ENCODE assay signal across 32 cellular contexts in genomic region chr19:29628661-29629385, GRCh38.
"Had no signal": no experiment of that assay in that cellular context is flagged by ENCODE, and none has a peak within 500 bp of the region (broad histone marks: within the 10 kb centered on the region; RNA-seq: fewer than 3 reads in every experiment).

No MANE protein-coding gene starts in this region.

- FAIRE-seq: urothelium cell line had no signal

- H3K27me3 ChIP-seq: hepatocyte, neural progenitor cell, neutrophil, tibial nerve, upper lobe of left lung had no signal

- H2AFZ ChIP-seq: hepatocyte, neural progenitor cell, parathyroid adenoma had no signal

- H3K9me3 ChIP-seq: neutrophil, prostate gland, upper lobe of left lung had no signal

- H3K36me3 ChIP-seq: heart right ventricle, neural progenitor cell, neutrophil, prostate gland, tibial nerve, upper lobe of left lung had no signal

- H3K4me1 ChIP-seq: heart right ventricle, parathyroid adenoma, prostate gland, tibial nerve, upper lobe of left lung had no signal

- H3K4me3 ChIP-seq: heart right ventricle, hepatocyte, lung, neural progenitor cell, prostate gland, skin epidermis, tibial nerve, upper lobe of left lung had no signal

- ATAC-seq: heart right ventricle; left cardiac atrium; left lobe of liver; left ventricle myocardium superior; natural killer cell; right cardiac atrium; sciatic nerve; stimulated activated memory B cell treated with anti-CD40 and anti-IgM and Interleukin-4, amounts not matched to agents 10 μg/mL and 1 μg/mL and 100 μg/mL, for 72 hours; stimulated activated naive CD8-positive, alpha-beta T cell treated with anti-CD3 and anti-CD28 coated beads, Interleukin-15, amount 100 ng/mL, for 72 hours had no signal

- H3K27ac ChIP-seq: heart right ventricle, hepatocyte, neural progenitor cell, neutrophil, parathyroid adenoma, prostate gland, skin epidermis, tibial nerve, upper lobe of left lung had no signal

- H3K79me2 ChIP-seq: hepatocyte, parathyroid adenoma had no signal

- DNase-seq: heart right ventricle; islet precursor cell; kidney glomerular epithelial cell; left cardiac atrium; left ventricle myocardium superior; mesendoderm; naive B cell; natural killer cell; nephron progenitor cell; occipital lobe; retina; right cardiac atrium; stimulated activated CD4-positive, alpha-beta T cell treated with anti-CD3 and anti-CD28 coated beads, Interleukin-1b, Interleukin-23, amount 100 ng/mL, for 48 hours; stimulated activated CD4-positive, alpha-beta T cell treated with anti-CD3 and anti-CD28 coated beads, Interleukin-2, amount 100 ng/mL, for 48 hours; stimulated activated CD4-positive, alpha-beta T cell treated with anti-CD3 and anti-CD28 coated beads, Interleukin-4, amount 100 ng/mL, for 4 hours; stimulated activated CD8-positive, alpha-beta memory T cell treated with anti-CD3 and anti-CD28 coated beads, Interleukin-4, amount 100 ng/mL, for 48 hours; stimulated activated naive CD4-positive, alpha-beta T cell treated with Interleukin-2 at 50 U/mL for 16 hours; stimulated activated naive CD8-positive, alpha-beta T cell treated with anti-CD3 and anti-CD28 coated beads, Interleukin-15, amount 100 ng/mL, for 72 hours; substantia nigra; upper lobe of left lung had no signal

- H3K9ac ChIP-seq: neural progenitor cell, parathyroid adenoma had no signal

- H3K4me2 ChIP-seq: hepatocyte, neural progenitor cell had no signal
